In genomic region chr19:18027151-18027550, GRCh38 we compare ENCODE assay signal across 22 cellular contexts.
"Had no signal": no experiment of that assay in that cellular context is flagged by ENCODE, and none has a peak within 500 bp of the region (broad histone marks: within the 10 kb centered on the region; RNA-seq: fewer than 3 reads in every experiment).

No MANE protein-coding gene starts in this region.

- DNase-seq: activated CD4-positive, alpha-beta T cell treated with anti-CD3 and anti-CD28 coated beads, Interleukin-2, amount 10 ng/mL, durations not matched to agents 7 days and 5 days; activated CD4-positive, CD25-positive, alpha-beta regulatory T cell treated with anti-CD3 and anti-CD28 coated beads, Interleukin-2, amount 50 U/mL, for 72 hours; activated CD8-positive, alpha-beta T cell treated with anti-CD3 and anti-CD28 coated beads, Interleukin-2, amount 10 ng/mL, durations not matched to agents 7 days and 5 days; activated gamma-delta T cell treated with Interleukin-2 at 50 U/mL for 16 hours; aorta; brain microvascular endothelial cell; central memory CD4-positive, alpha-beta T cell; esophagus squamous epithelium; head of caudate nucleus; islet precursor cell; left cardiac atrium; mesendoderm; natural killer cell; retina; stimulated activated CD4-positive, alpha-beta T cell treated with anti-CD3 and anti-CD28 coated beads, Interleukin-4, amount 100 ng/mL, for 1 hour; stimulated activated naive CD8-positive, alpha-beta T cell treated with anti-CD3 and anti-CD28 coated beads, Interleukin-15, Interleukin-2, amounts not matched to agents 100 U/mL and 50 U/mL, for 24 hours; SW 1271; thyroid gland; upper lobe of right lung had no signal

- H3K36me3 ChIP-seq: brain microvascular endothelial cell, esophagus squamous epithelium, gastroesophageal sphincter, thyroid gland, upper lobe of right lung had no signal

- H3K27me3 ChIP-seq: brain microvascular endothelial cell, esophagus squamous epithelium, thyroid gland, upper lobe of right lung had no signal

- H3K27ac ChIP-seq: brain microvascular endothelial cell, gastroesophageal sphincter, thyroid gland, upper lobe of right lung had no signal

- H3K9me3 ChIP-seq: esophagus squamous epithelium, gastroesophageal sphincter, thyroid gland, upper lobe of right lung had no signal

- H3K27me3 Mint-ChIP-seq: activated CD4-positive, alpha-beta T cell treated with anti-CD3 and anti-CD28 coated beads, Interleukin-2, amount 10 ng/mL, durations not matched to agents 7 days and 5 days; activated naive CD4-positive, alpha-beta T cell treated with anti-CD3 and anti-CD28 coated beads, Interleukin-2, amount 50 U/mL, for 24 hours had no signal

- ATAC-seq: activated CD8-positive, alpha-beta T cell treated with anti-CD3 and anti-CD28 coated beads, Interleukin-2, amount 10 ng/mL, durations not matched to agents 7 days and 5 days; gastroesophageal sphincter; left cardiac atrium; natural killer cell; stimulated activated naive CD8-positive, alpha-beta T cell treated with anti-CD3 and anti-CD28 coated beads, Interleukin-15, Interleukin-2, amounts not matched to agents 100 U/mL and 50 U/mL, for 24 hours; upper lobe of right lung had no signal

- H3K4me3 ChIP-seq: esophagus squamous epithelium, gastroesophageal sphincter, thyroid gland, upper lobe of right lung had no signal

- H3K4me3 Mint-ChIP-seq: activated CD4-positive, alpha-beta T cell treated with anti-CD3 and anti-CD28 coated beads, Interleukin-2, amount 10 ng/mL, durations not matched to agents 7 days and 5 days; activated CD8-positive, alpha-beta T cell treated with anti-CD3 and anti-CD28 coated beads, Interleukin-2, amount 10 ng/mL, durations not matched to agents 7 days and 5 days; activated naive CD4-positive, alpha-beta T cell treated with anti-CD3 and anti-CD28 coated beads, Interleukin-2, amount 50 U/mL, for 24 hours; natural killer cell had no signal

- H3K9me3 Mint-ChIP-seq: activated naive CD4-positive, alpha-beta T cell treated with anti-CD3 and anti-CD28 coated beads, Interleukin-2, amount 50 U/mL, for 24 hours; natural killer cell had no signal

- FAIRE-seq: colon had no signal

- H3K36me3 Mint-ChIP-seq: activated naive CD4-positive, alpha-beta T cell treated with anti-CD3 and anti-CD28 coated beads, Interleukin-2, amount 50 U/mL, for 24 hours; natural killer cell had no signal

- H3K27ac Mint-ChIP-seq: activated CD4-positive, alpha-beta T cell treated with anti-CD3 and anti-CD28 coated beads, Interleukin-2, amount 10 ng/mL, durations not matched to agents 7 days and 5 days; activated CD8-positive, alpha-beta T cell treated with anti-CD3 and anti-CD28 coated beads, Interleukin-2, amount 10 ng/mL, durations not matched to agents 7 days and 5 days; activated naive CD4-positive, alpha-beta T cell treated with anti-CD3 and anti-CD28 coated beads, Interleukin-2, amount 50 U/mL, for 24 hours; natural killer cell had no signal
